9 cellular contexts compared by ENCODE assay signal in the genomic region with DNA sequence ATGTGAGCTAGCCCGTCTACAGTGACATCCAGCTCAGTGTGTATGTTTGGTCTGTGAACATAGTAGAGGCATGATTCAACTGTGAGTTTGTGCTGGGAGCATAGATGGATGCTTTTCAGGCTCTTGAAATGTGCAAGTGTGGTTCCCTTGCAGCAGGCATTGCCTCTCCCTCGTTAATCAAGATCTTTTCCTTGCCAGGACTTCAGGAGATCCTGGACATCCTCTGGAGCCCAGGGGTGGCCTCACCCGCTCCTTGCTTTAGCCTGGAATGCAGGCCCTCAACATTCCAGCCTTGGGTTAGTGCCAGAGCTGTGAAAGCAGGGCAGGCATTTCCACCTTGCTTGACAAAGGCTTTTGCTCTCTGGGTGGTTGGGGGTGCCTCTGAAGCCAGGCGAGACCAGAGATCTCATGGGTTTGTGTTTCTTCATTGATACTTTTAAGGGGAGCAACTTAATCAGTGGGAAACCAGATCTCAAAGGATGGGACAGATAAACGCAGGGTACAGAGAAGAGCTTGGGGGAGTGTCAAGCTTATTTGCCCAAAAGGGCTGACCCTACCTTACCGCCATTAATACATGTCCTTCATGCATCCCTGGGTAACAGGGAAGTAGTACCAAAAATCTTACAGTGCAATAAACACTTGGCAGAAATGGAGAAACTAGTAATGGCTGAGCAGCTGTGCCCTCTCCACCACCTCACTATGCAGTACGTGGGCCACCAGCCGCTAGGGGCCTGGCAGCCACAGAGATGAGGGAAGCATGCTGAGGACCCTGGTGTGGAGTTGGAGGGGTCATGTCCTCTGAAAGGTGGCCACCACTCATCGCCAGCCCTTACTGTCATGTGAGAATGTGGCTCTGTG.
A peak's percentile ranks its signal among the peaks of the same experiment; 100 is the strongest.
DNase-seq lines count a peak whose midpoint lies in the region; ATAC-seq lines count a peak whose summit lies in the region.
"Had no signal": no experiment of that assay in that cellular context is flagged by ENCODE, and none has a peak within 500 bp of the region (broad histone marks: within the 10 kb centered on the region; RNA-seq: fewer than 3 reads in every experiment).

No MANE protein-coding gene starts in this region.

- peak overlapping the region; percentile 57 for H3K27ac ChIP-seq in SJSA1
- H3K27ac ChIP-seq: BLaER1 treated with 17β-estradiol and CSF1 and Interleukin-3, amounts not matched to agents 10 nM and 100 nM had no signal

- H3K36me3 ChIP-seq in SJSA1, result no peaks in the 10 kb centered on the region; the same call in none of the 2 replicates

- no peaks in the 10 kb centered on the region for H3K27me3 ChIP-seq in SJSA1 (replicated peaks)

- H3K4me3 Mint-ChIP-seq in activated CD8-positive, alpha-beta memory T cell treated with anti-CD3 and anti-CD28 coated beads, Interleukin-2, amount 10 ng/mL, durations not matched to agents 7 days and 5 days, result no peak overlapping the region
- H3K4me3 Mint-ChIP-seq in stimulated activated effector memory CD8-positive, alpha-beta T cell treated with anti-CD3 and anti-CD28 coated beads, Interleukin-12 subunit alpha, Interleukin-12 subunit beta, amount 100 ng/mL, for 72 hours, result no peak overlapping the region

- peak overlapping the region; percentile 62 for H3K27ac Mint-ChIP-seq in activated CD8-positive, alpha-beta memory T cell treated with anti-CD3 and anti-CD28 coated beads, Interleukin-2, amount 10 ng/mL, durations not matched to agents 7 days and 5 days
- H3K27ac Mint-ChIP-seq in stimulated activated effector memory CD8-positive, alpha-beta T cell treated with anti-CD3 and anti-CD28 coated beads, Interleukin-12 subunit alpha, Interleukin-12 subunit beta, amount 100 ng/mL, for 72 hours, result peak overlapping the region; percentile 72

- ATAC-seq in activated CD8-positive, alpha-beta memory T cell treated with anti-CD3 and anti-CD28 coated beads, Interleukin-2, amount 10 ng/mL, durations not matched to agents 7 days and 5 days, result no peak
- no peak for ATAC-seq in stimulated activated effector memory CD8-positive, alpha-beta T cell treated with anti-CD3 and anti-CD28 coated beads, Interleukin-12 subunit alpha, Interleukin-12 subunit beta, amount 100 ng/mL, for 72 hours
- ATAC-seq in HG02642 (IDR thresholded peaks at IDR 0.05; ENCODE audit: poor library complexity, unreplicated experiment) (no peak), GM21360 (IDR thresholded peaks at IDR 0.05; ENCODE audit: unreplicated experiment) (no peak)

- peaks cover 23% of the 10 kb centered on the region for H3K36me3 Mint-ChIP-seq in activated CD8-positive, alpha-beta memory T cell treated with anti-CD3 and anti-CD28 coated beads, Interleukin-2, amount 10 ng/mL, durations not matched to agents 7 days and 5 days
- peaks cover 30% of the 10 kb centered on the region for H3K36me3 Mint-ChIP-seq in stimulated activated effector memory CD8-positive, alpha-beta T cell treated with anti-CD3 and anti-CD28 coated beads, Interleukin-12 subunit alpha, Interleukin-12 subunit beta, amount 100 ng/mL, for 72 hours

- H3K9me3 ChIP-seq in SJSA1 (replicated peaks), result no peaks in the 10 kb centered on the region; the same call in 1 of the 2 replicates
- H3K9me3 ChIP-seq: BLaER1 treated with 17β-estradiol and CSF1 and Interleukin-3, amounts not matched to agents 10 nM and 100 nM had no signal

- H3K4me1 ChIP-seq in SJSA1 (replicated peaks), result peaks cover 71% of the 10 kb centered on the region

- no peaks in the 10 kb centered on the region for H3K27me3 Mint-ChIP-seq in activated CD8-positive, alpha-beta memory T cell treated with anti-CD3 and anti-CD28 coated beads, Interleukin-2, amount 10 ng/mL, durations not matched to agents 7 days and 5 days

- H3K9me3 Mint-ChIP-seq in activated CD8-positive, alpha-beta memory T cell treated with anti-CD3 and anti-CD28 coated beads, Interleukin-2, amount 10 ng/mL, durations not matched to agents 7 days and 5 days (ENCODE audit: low read depth), result no peaks in the 10 kb centered on the region
- H3K9me3 Mint-ChIP-seq in stimulated activated effector memory CD8-positive, alpha-beta T cell treated with anti-CD3 and anti-CD28 coated beads, Interleukin-12 subunit alpha, Interleukin-12 subunit beta, amount 100 ng/mL, for 72 hours, result no peaks in the 10 kb centered on the region

- H3K4me3 ChIP-seq in SJSA1, result no peak overlapping the region
- H3K4me3 ChIP-seq: BLaER1 treated with 17β-estradiol and CSF1 and Interleukin-3, amounts not matched to agents 10 nM and 100 nM had no signal

- DNase-seq in activated CD8-positive, alpha-beta memory T cell treated with anti-CD3 and anti-CD28 coated beads, Interleukin-2, amount 10 ng/mL, durations not matched to agents 7 days and 5 days, result no peak
- DNase-seq in activated CD8-positive, alpha-beta memory T cell treated with anti-CD3 and anti-CD28 coated beads, Interleukin-2, amount 50 U/mL, for 4 hours, result no peak
- DNase-seq in SJSA1 (ENCODE audit: low read depth in 1 of 2, low spot score in 2 of 2) (peak; percentile 82 to 90), hepatic stellate cell (ENCODE audit: low spot score) (peak; percentile 57), NCI-H524 treated with DMSO at 0.1 percent for 48 hours (lab: John Stamatoyannopoulos, UW) (no peak)
- DNase-seq in stimulated activated effector memory CD8-positive, alpha-beta T cell treated with anti-CD3 and anti-CD28 coated beads, Interleukin-12 subunit alpha, Interleukin-12 subunit beta, amount 100 ng/mL, for 72 hours (ENCODE audit: low spot score in 2 of 2), result no peak

- H3K4me1 Mint-ChIP-seq in activated CD8-positive, alpha-beta memory T cell treated with anti-CD3 and anti-CD28 coated beads, Interleukin-2, amount 10 ng/mL, durations not matched to agents 7 days and 5 days, result peaks cover 81% of the 10 kb centered on the region
- H3K4me1 Mint-ChIP-seq in stimulated activated effector memory CD8-positive, alpha-beta T cell treated with anti-CD3 and anti-CD28 coated beads, Interleukin-12 subunit alpha, Interleukin-12 subunit beta, amount 100 ng/mL, for 72 hours, result peaks cover 83% of the 10 kb centered on the region

- CTCF ChIA-PET in activated CD8-positive, alpha-beta memory T cell treated with anti-CD3 and anti-CD28 coated beads, Interleukin-2, amount 10 ng/mL, durations not matched to agents 7 days and 5 days (lab: Charles Lee), result interaction anchor here (1.0 to 1.8 kb wide), 4 partner anchors 10 to 118 kb away, joined by 3 to 5 read pairs (median 4); no protein-coding TSS in a partner anchor

Comparison
In these comparisons a context has a peak if more than half of its experiments do, and no peak if none do; other contexts are left out.
1. DNase-seq: peak in SJSA1 (2 of 2) and hepatic stellate cell (single experiment); none in activated CD8-positive, alpha-beta memory T cell treated with anti-CD3 and anti-CD28 coated beads, Interleukin-2, amount 10 ng/mL, durations not matched to agents 7 days and 5 days (single experiment), activated CD8-positive, alpha-beta memory T cell treated with anti-CD3 and anti-CD28 coated beads, Interleukin-2, amount 50 U/mL, for 4 hours (single experiment), stimulated activated effector memory CD8-positive, alpha-beta T cell treated with anti-CD3 and anti-CD28 coated beads, Interleukin-12 subunit alpha, Interleukin-12 subunit beta, amount 100 ng/mL, for 72 hours (0 of 2) and NCI-H524 treated with DMSO at 0.1 percent for 48 hours (single experiment).